1 cellular context compared by ENCODE assay signal in genomic region chr7:86644282-86645173, GRCh38.
TF ChIP-seq lines count a peak whose summit lies in the region.

No MANE protein-coding gene starts in this region.

TF ChIP-seq in HEK293, 187 proteins besides CTCF, POLR2A, EP300 and RAD21 (continued from another document):
- TF ChIP-seq ZNF350 (tag by site-specific recombination; IDR thresholded peaks at IDR 0.05) = no peak
- no peak for TF ChIP-seq ZNF239 (tag by site-specific recombination; IDR thresholded peaks at IDR 0.05)
- no peak for TF ChIP-seq ZNF391 (tag by site-specific recombination; IDR thresholded peaks at IDR 0.05; ENCODE audit: borderline replicate concordance, low read depth)
- TF ChIP-seq ZNF670 (tag by site-specific recombination; IDR thresholded peaks at IDR 0.05; ENCODE audit: low read depth) = no peak
- TF ChIP-seq ZBTB8A (tag by site-specific recombination; IDR thresholded peaks at IDR 0.05) = peak; percentile 59; the same call in 1 of the 2 replicates
- TF ChIP-seq ZSCAN4 (tag by site-specific recombination; IDR thresholded peaks at IDR 0.05) = peak; percentile 47; the same call in 1 of the 2 replicates
- TF ChIP-seq ZNF785 (tag by site-specific recombination; IDR thresholded peaks at IDR 0.05) = no peak
- TF ChIP-seq ZNF600 (tag by site-specific recombination; IDR thresholded peaks at IDR 0.05) = peak; percentile 90
- TF ChIP-seq ZNF596 (tag by site-specific recombination; IDR thresholded peaks at IDR 0.05) = no peak
- no peak for TF ChIP-seq ZBTB44 (tag by site-specific recombination; IDR thresholded peaks at IDR 0.05)
- TF ChIP-seq OSR2 (tag by site-specific recombination; IDR thresholded peaks at IDR 0.05) = no peak
- no peak for TF ChIP-seq ZNF174 (tag by site-specific recombination; IDR thresholded peaks at IDR 0.05)
- no peak for TF ChIP-seq ZSCAN5A (tag by site-specific recombination; IDR thresholded peaks at IDR 0.05)
- 0 out of 2 replicates have a peak, but pooled peaks have one; percentile 14 for TF ChIP-seq ZNF366 (tag by site-specific recombination; conservative IDR thresholded peaks at IDR 0.05)
- TF ChIP-seq ZNF132 (tag by site-specific recombination; IDR thresholded peaks at IDR 0.05; ENCODE audit: borderline replicate concordance) = no peak
- no peak for TF ChIP-seq SP2 (tag by site-specific recombination; IDR thresholded peaks at IDR 0.05)
- peak; percentile 54 for TF ChIP-seq ZBTB48 (tag by site-specific recombination; IDR thresholded peaks at IDR 0.05)
- no peak for TF ChIP-seq ZBTB17 (tag by site-specific recombination; IDR thresholded peaks at IDR 0.05)
- no peak for TF ChIP-seq MZF1 (tag by site-specific recombination; IDR thresholded peaks at IDR 0.05; ENCODE audit: borderline replicate concordance)
- TF ChIP-seq ZNF426 (tag by site-specific recombination; IDR thresholded peaks at IDR 0.05) = no peak
- TF ChIP-seq ZNF610 (tag by site-specific recombination; IDR thresholded peaks at IDR 0.05; ENCODE audit: borderline replicate concordance) = no peak
- no peak for TF ChIP-seq PRDM10 (tag by site-specific recombination; IDR thresholded peaks at IDR 0.05)
- TF ChIP-seq ZFHX2 (tag by site-specific recombination; conservative IDR thresholded peaks at IDR 0.05) = peak; percentile 81
- no peak for TF ChIP-seq ZNF274 (IDR thresholded peaks at IDR 0.05; ENCODE audit: low read length)
- no peak for TF ChIP-seq ZNF274 (tag by site-specific recombination; IDR thresholded peaks at IDR 0.05; ENCODE audit: borderline replicate concordance)
- TF ChIP-seq SCRT2 (tag by site-specific recombination; IDR thresholded peaks at IDR 0.05) = no peak
- no peak for TF ChIP-seq ZSCAN16 (tag by site-specific recombination; IDR thresholded peaks at IDR 0.05)
- no peak for TF ChIP-seq ZNF292 (tag by site-specific recombination; IDR thresholded peaks at IDR 0.05; ENCODE audit: borderline replicate concordance, low read depth)
- TF ChIP-seq HIC1 (tag by site-specific recombination; IDR thresholded peaks at IDR 0.05) = peak; percentile 55; the same call in 1 of the 2 replicates
